Comparison of ENCODE assay signal across 8 cellular contexts in the genomic region with DNA sequence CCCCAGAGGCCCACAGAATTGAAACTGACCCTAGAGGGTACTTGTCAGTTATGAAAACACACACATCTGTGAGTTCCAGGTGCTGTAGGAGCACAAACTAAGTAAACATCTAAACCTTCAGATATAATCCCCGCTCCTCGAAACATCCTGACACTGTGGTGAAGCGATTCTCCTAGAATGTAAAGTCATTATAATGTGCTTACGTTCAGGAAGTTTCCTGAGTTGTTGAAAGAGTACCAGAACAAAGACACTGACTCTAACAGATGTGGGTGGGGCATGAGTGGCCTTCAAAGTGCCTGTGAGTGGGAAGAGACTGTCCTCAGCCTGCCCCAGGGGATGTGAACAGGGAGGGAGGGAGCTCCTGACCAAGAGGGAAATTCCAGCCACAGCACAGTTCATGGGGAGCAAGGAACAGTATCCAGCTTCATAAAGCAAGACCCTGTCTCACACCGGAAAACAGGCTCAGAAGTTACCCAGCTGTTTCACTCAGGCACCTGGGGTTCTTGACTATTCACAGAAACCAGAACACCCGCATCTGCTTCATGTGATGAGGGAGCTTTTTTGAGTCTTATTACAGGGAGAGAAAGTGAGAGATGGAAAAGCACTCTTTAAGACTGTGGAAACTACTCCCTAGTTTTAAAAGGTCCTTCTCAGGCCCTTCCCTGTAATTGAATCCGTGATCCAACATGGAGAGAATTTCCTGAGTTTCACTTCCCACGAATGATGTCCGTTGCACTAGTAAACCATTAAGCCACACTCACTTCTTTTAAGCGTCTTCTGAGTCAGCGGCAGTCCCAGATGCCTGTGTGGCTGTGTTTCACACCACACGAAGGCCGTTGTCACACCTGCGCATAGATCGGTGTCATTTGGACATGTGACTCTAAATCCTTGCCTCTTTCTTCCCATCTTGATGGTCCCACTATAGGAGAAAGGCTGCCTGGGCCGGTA.
A peak's percentile ranks its signal among the peaks of the same experiment; 100 is the strongest.
DNase-seq lines count a peak whose midpoint lies in the region; ATAC-seq and TF ChIP-seq lines count a peak whose summit lies in the region.

No MANE protein-coding gene starts in this region.

- H3K27me3 ChIP-seq in skeletal muscle satellite cell (ENCODE audit: control insufficient read depth, insufficient read depth, low read length) = no peaks in the 10 kb centered on the region

- TF ChIP-seq CTCF in activated CD8-positive, alpha-beta T cell treated with anti-CD3 and anti-CD28 coated beads for 36 hours (IDR thresholded peaks at IDR 0.05) = no peak

- H3K27me3 Mint-ChIP-seq in activated CD8-positive, alpha-beta T cell treated with anti-CD3 and anti-CD28 coated beads for 36 hours = no peaks in the 10 kb centered on the region

- H3K4me3 Mint-ChIP-seq in activated CD8-positive, alpha-beta T cell treated with anti-CD3 and anti-CD28 coated beads for 36 hours = no peak overlapping the region

- peak overlapping the region; percentile 74 for H3K4me2 ChIP-seq in skeletal muscle satellite cell (ENCODE audit: low read length)

- H3K9me3 ChIP-seq in skeletal muscle satellite cell (replicated peaks; ENCODE audit: low read length) = no peaks in the 10 kb centered on the region

- intact Hi-C loops in activated CD8-positive, alpha-beta T cell treated with anti-CD3 and anti-CD28 coated beads for 36 hours (cut with micrococcal nuclease) = loop anchor here (10.0 kb wide), 1 partner anchor 110 kb away; no protein-coding TSS in a partner anchor
- intact Hi-C loops in Right ventricle myocardium inferior (cut with DNase I) = loop anchor here (5.0 kb wide), 2 partner anchors 33 to 178 kb away; a partner anchor contains a TSS

- no peaks in the 10 kb centered on the region for H3K9me3 Mint-ChIP-seq in activated CD8-positive, alpha-beta T cell treated with anti-CD3 and anti-CD28 coated beads for 36 hours

- H3K27ac Mint-ChIP-seq in activated CD8-positive, alpha-beta T cell treated with anti-CD3 and anti-CD28 coated beads for 36 hours = peak overlapping the region; percentile 71

- POLR2A ChIA-PET in activated CD8-positive, alpha-beta T cell treated with anti-CD3 and anti-CD28 coated beads for 36 hours (lab: Charles Lee) = interaction anchor here (0.7 to 1.1 kb wide), 3 partner anchors 10 to 77 kb away, joined by 3 to 5 read pairs (median 3); no protein-coding TSS in a partner anchor

- peaks cover 30% of the 10 kb centered on the region for H3K4me1 Mint-ChIP-seq in activated CD8-positive, alpha-beta T cell treated with anti-CD3 and anti-CD28 coated beads for 36 hours (ENCODE audit: low read depth)

- peaks cover 66% of the 10 kb centered on the region for H3K36me3 ChIP-seq in skeletal muscle satellite cell (ENCODE audit: insufficient read depth, low read length)

- DNase-seq in AG08396 (ENCODE audit: low spot score) (peak; percentile 39), Right ventricle myocardium inferior (ENCODE audit: missing footprints) (peak; percentile 70)
- DNase-seq in activated CD8-positive, alpha-beta T cell treated with anti-CD3 and anti-CD28 coated beads for 36 hours = peak; percentile 21
- DNase-seq in stimulated activated CD4-positive, alpha-beta T cell treated with anti-CD3 and anti-CD28 coated beads, Interleukin-12 subunit alpha, Interleukin-12 subunit beta, amount 100 ng/mL, for 4 hours = no peak
- no peak for DNase-seq in NK-92 treated with Interleukin-12 subunit alpha and Interleukin-12 subunit beta, amount 100 ng/mL, for 24 hours (lab: John Stamatoyannopoulos, UW)

- peak overlapping the region; percentile 35 for H3K4me3 ChIP-seq in skeletal muscle satellite cell (ENCODE audit: low read length)

- CTCF ChIA-PET in activated CD8-positive, alpha-beta T cell treated with anti-CD3 and anti-CD28 coated beads for 36 hours (lab: Charles Lee) = interaction anchor here (0.8 to 2.0 kb wide), 5 partner anchors 10 to 111 kb away, joined by 3 to 10 read pairs (median 5); no protein-coding TSS in a partner anchor

- ATAC-seq in GM19035 (IDR thresholded peaks at IDR 0.05; ENCODE audit: unreplicated experiment) = peak; percentile 77
- peak; percentile 67 for ATAC-seq in HG03108 (IDR thresholded peaks at IDR 0.05; ENCODE audit: unreplicated experiment)
- ATAC-seq in activated CD8-positive, alpha-beta T cell treated with anti-CD3 and anti-CD28 coated beads for 36 hours = peak; percentile 59
- peak; percentile 59 for ATAC-seq in Right ventricle myocardium inferior

- H3K4me1 ChIP-seq in skeletal muscle satellite cell (ENCODE audit: control insufficient read depth, insufficient read depth, low read length) = peaks cover 74% of the 10 kb centered on the region

- peaks cover 40% of the 10 kb centered on the region for H3K36me3 Mint-ChIP-seq in activated CD8-positive, alpha-beta T cell treated with anti-CD3 and anti-CD28 coated beads for 36 hours (ENCODE audit: low read depth)

- peak overlapping the region; percentile 66 for H3K9ac ChIP-seq in skeletal muscle satellite cell (ENCODE audit: low read depth, low read length)

Comparison
In these comparisons a context has a peak if more than half of its experiments do, and no peak if none do; other contexts are left out.
1. DNase-seq: peak in AG08396 (single experiment), activated CD8-positive, alpha-beta T cell treated with anti-CD3 and anti-CD28 coated beads for 36 hours (single experiment) and Right ventricle myocardium inferior (single experiment); none in stimulated activated CD4-positive, alpha-beta T cell treated with anti-CD3 and anti-CD28 coated beads, Interleukin-12 subunit alpha, Interleukin-12 subunit beta, amount 100 ng/mL, for 4 hours (single experiment) and NK-92 treated with Interleukin-12 subunit alpha and Interleukin-12 subunit beta, amount 100 ng/mL, for 24 hours (single experiment).
2. Peak in every context shown above with its lines, with median percentiles within 50 percentile points of each other: ATAC-seq.